24 cellular contexts compared by ENCODE assay signal in the genomic region with DNA sequence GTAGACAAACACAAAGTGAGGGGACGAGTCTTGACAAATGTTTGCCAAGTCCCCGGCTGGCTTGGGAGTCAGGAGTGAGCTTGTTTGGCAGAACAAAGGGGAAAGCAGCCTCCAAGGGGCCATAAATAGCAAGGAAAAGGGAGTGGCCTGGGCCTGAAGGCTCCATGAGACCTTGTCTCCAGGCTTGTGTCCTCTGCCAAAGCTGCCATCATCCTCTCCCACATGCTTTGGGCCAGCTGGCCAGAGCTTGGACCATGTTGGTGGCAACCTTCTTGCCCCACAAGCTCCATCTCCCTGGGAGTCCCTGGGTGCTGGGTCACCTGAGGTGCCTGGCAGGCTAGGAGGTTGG. TPM values are rescaled to one million over a fixed set of nuclear protein-coding genes. Genes with fewer than 3 reads are reported as not detected.
DNase-seq lines count a peak whose midpoint lies in the region; ATAC-seq, FAIRE-seq and TF ChIP-seq lines count a peak whose summit lies in the region.
"Had no signal": no experiment of that assay in that cellular context is flagged by ENCODE, and none has a peak within 500 bp of the region (broad histone marks: within the 10 kb centered on the region; RNA-seq: fewer than 3 reads in every experiment).

No MANE protein-coding gene starts in this region.

- H3K9me3 ChIP-seq in Caco-2 (no peaks in the 10 kb centered on the region), kidney (ENCODE audit: control insufficient read depth in 1 of 2, low read length in 2 of 2) (no peaks in the 10 kb centered on the region), neuronal stem cell (replicated peaks in 1 of 2; ENCODE audit: control insufficient read depth in 2 of 2, insufficient read depth in 1 of 2, low read depth in 1 of 2, low read length in 2 of 2) (no peaks in the 10 kb centered on the region), tibial artery (no peaks in the 10 kb centered on the region)
- H3K9me3 ChIP-seq: Peyer's patch had no signal

- H3K4me1 Mint-ChIP-seq in Caco-2 (ENCODE audit: low read depth, unreplicated experiment) = peaks cover 33% of the 10 kb centered on the region
- H3K4me1 Mint-ChIP-seq: CD8-positive, alpha-beta memory T cell had no signal

- no peak overlapping the region for H4K8ac ChIP-seq in neuronal stem cell (ENCODE audit: low read depth, low read length)

- no peaks in the 10 kb centered on the region for H3K9me3 Mint-ChIP-seq in Caco-2 (ENCODE audit: unreplicated experiment)
- H3K9me3 Mint-ChIP-seq: CD8-positive, alpha-beta memory T cell; HFFc6 had no signal

- intact Hi-C loops in Caco-2 (cut with micrococcal nuclease; ENCODE audit: unreplicated experiment) (loop anchor here (1.0 kb wide), 1 partner anchor 48 kb away; no protein-coding TSS in a partner anchor), kidney (cut with DNase I) (no loop called here), tibial artery (cut with DNase I; ENCODE audit: low total_unique reads) (no loop called here)

- H3K14ac ChIP-seq in neuronal stem cell (ENCODE audit: low read length) = peak overlapping the region; percentile 39

- H4K91ac ChIP-seq in neuronal stem cell (ENCODE audit: low read depth, low read length, poor library complexity) = no peak overlapping the region

- DNase-seq in Caco-2 (peak; percentile 75 to 86), bronchial epithelial cell (ENCODE audit: low read depth) (no peak), kidney (peak; percentile 29), neuronal stem cell (ENCODE audit: low spot score) (no peak), HCEC 1CT (no peak), tibial artery (no peak)
- DNase-seq: AML-193; C1 segment of cervical spinal cord; CD8-positive, alpha-beta memory T cell; GF-D8; HFFc6; KG1; MV-4-11; NCI-H1105 treated with DMSO at 0.1 percent for 48 hours; NCI-H2029 treated with DMSO at 0.1 percent for 48 hours; NCI-H226; NCI-H510A treated with DMSO at 0.1 percent for 48 hours; NCI-H748 treated with DMSO at 0.1 percent for 48 hours; Peyer's patch; Right ventricle myocardium superior had no signal

- H3K4me1 ChIP-seq in Caco-2 = peaks cover 31% of the 10 kb centered on the region
- H3K4me1 ChIP-seq in kidney (ENCODE audit: control insufficient read depth in 1 of 2, insufficient read depth in 1 of 2, low read depth in 1 of 2, low read length in 2 of 2) = no peaks in the 10 kb centered on the region
- peaks cover 0 to 17% of the 10 kb centered on the region in 2 donors for H3K4me1 ChIP-seq in neuronal stem cell (ENCODE audit: control insufficient read depth in 2 of 2, insufficient read depth in 1 of 2, low read depth in 1 of 2, low read length in 2 of 2)
- H3K4me1 ChIP-seq in tibial artery = no peaks in the 10 kb centered on the region
- H3K4me1 ChIP-seq: Peyer's patch had no signal

- H2AK5ac ChIP-seq in neuronal stem cell (ENCODE audit: low read depth, low read length) = no peak overlapping the region

- no peaks in the 10 kb centered on the region for H3K27me3 ChIP-seq in Caco-2 (replicated peaks; ENCODE audit: control insufficient read depth, insufficient read depth, low read length)
- peaks cover 3% of the 10 kb centered on the region for H3K27me3 ChIP-seq in bronchial epithelial cell (ENCODE audit: control insufficient read depth, insufficient read depth, low read length)
- peaks cover 15 to 98% (median 77%) of the 10 kb centered on the region in 3 experiments for H3K27me3 ChIP-seq in neuronal stem cell (ENCODE audit: control insufficient read depth in 3 of 3, insufficient read depth in 3 of 3, low read depth in 1 of 3, low read length in 3 of 3)
- peaks cover 0 to 21% of the 10 kb centered on the region in 2 donors for H3K27me3 ChIP-seq in tibial artery

- FAIRE-seq in bronchial epithelial cell (lab: Jason Lieb, UNC) (peak; percentile 23), kidney (lab: Jason Lieb, UNC) (no peak)
- FAIRE-seq: H54, HTR-8/SVneo had no signal

- peak overlapping the region; percentile 95 for H3K27ac Mint-ChIP-seq in Caco-2 (ENCODE audit: unreplicated experiment)
- H3K27ac Mint-ChIP-seq: CD8-positive, alpha-beta memory T cell; HFFc6 had no signal

- CTCF ChIA-PET in Caco-2 (lab: Charles Lee) = interaction anchor here (1.0 kb wide), 2 partner anchors 17 to 137 kb away, joined by 3 read pairs; no protein-coding TSS in a partner anchor

- no peak overlapping the region for H3K4ac ChIP-seq in neuronal stem cell (ENCODE audit: low read length)

- no peak overlapping the region for H2AFZ ChIP-seq in neuronal stem cell (ENCODE audit: low read length)

- H2BK15ac ChIP-seq in neuronal stem cell (ENCODE audit: low read length) = no peak overlapping the region

- no peak overlapping the region for H2BK12ac ChIP-seq in neuronal stem cell (ENCODE audit: low read length)

- no peak overlapping the region for H3K27ac ChIP-seq in kidney (ENCODE audit: low read depth in 2 of 2, low read length in 2 of 2)
- no peak overlapping the region for H3K27ac ChIP-seq in neuronal stem cell (replicated peaks; ENCODE audit: low read length)
- no peak overlapping the region for H3K27ac ChIP-seq in tibial artery
- H3K27ac ChIP-seq: Peyer's patch had no signal

- H3K36me3 ChIP-seq in Caco-2 (ENCODE audit: control insufficient read depth, insufficient read depth, low read length) (no peaks in the 10 kb centered on the region), bronchial epithelial cell (ENCODE audit: control insufficient read depth, insufficient read depth, low read length) (no peaks in the 10 kb centered on the region), kidney (ENCODE audit: control insufficient read depth in 1 of 2, insufficient read depth in 2 of 2, low read length in 2 of 2) (no peaks in the 10 kb centered on the region), neuronal stem cell (replicated peaks in 1 of 2; ENCODE audit: control insufficient read depth in 2 of 2, insufficient read depth in 2 of 2, low read length in 2 of 2) (no peaks in the 10 kb centered on the region), tibial artery (no peaks in the 10 kb centered on the region)
- H3K36me3 ChIP-seq: Peyer's patch had no signal

- H3K9ac ChIP-seq in kidney (ENCODE audit: low read length in 2 of 2) (no peak overlapping the region), neuronal stem cell (ENCODE audit: low read depth, low read length, poor library complexity) (no peak overlapping the region)

- peak overlapping the region; percentile 49 for H3K18ac ChIP-seq in neuronal stem cell (ENCODE audit: low read length)

- ATAC-seq in GM18519 (IDR thresholded peaks at IDR 0.05; ENCODE audit: low FRiP score, unreplicated experiment) (no peak), HG03095 (IDR thresholded peaks at IDR 0.05; ENCODE audit: unreplicated experiment) (no peak)

- H3K27me3 Mint-ChIP-seq in Caco-2 (ENCODE audit: insufficient read depth, unreplicated experiment) = no peaks in the 10 kb centered on the region

- TF ChIP-seq CTCF in Caco-2 (IDR thresholded peaks at IDR 0.05; ENCODE audit: insufficient read depth in 1 of 2, low read depth in 1 of 2, low read length in 1 of 2, severe bottlenecking in 1 of 2, unreplicated experiment in 1 of 2) (no peak), bronchial epithelial cell (IDR thresholded peaks at IDR 0.05; ENCODE audit: insufficient read depth, low read length, severe bottlenecking) (no peak), kidney (IDR thresholded peaks at IDR 0.05; ENCODE audit: borderline replicate concordance, extremely low read depth, insufficient read depth) (no peak), tibial artery (IDR thresholded peaks at IDR 0.05) (no peak)

- POLR2A ChIA-PET in Caco-2 (lab: Charles Lee) = interaction anchor here (1.0 kb wide), 1 partner anchor 12 kb away, joined by 3 read pairs; no protein-coding TSS in a partner anchor

- no peak overlapping the region for H3K4me2 ChIP-seq in neuronal stem cell (ENCODE audit: insufficient read depth, low read length, poor library complexity, severe bottlenecking)

- H2BK120ac ChIP-seq in neuronal stem cell (ENCODE audit: low read depth, low read length) = no peak overlapping the region

- whole genome bisulfite sequencing in neuronal stem cell (ENCODE audit: extremely low coverage in 2 of 2, insufficient read length in 2 of 2, insufficient replicate concordance in 1 of 2), 2 donors = no CpG with 5 or more reads among the region's 2 CpGs

- BruUV-seq in Caco-2 (replicated peaks; lab: Mats Ljungman, UMichigan) = no TSS peak

- H2BK5ac ChIP-seq in neuronal stem cell (ENCODE audit: low read length) = no peak overlapping the region

- H3K23ac ChIP-seq in neuronal stem cell (ENCODE audit: low read depth, low read length, poor library complexity) = no peak overlapping the region

- H3K36me3 Mint-ChIP-seq in Caco-2 (ENCODE audit: insufficient read depth, unreplicated experiment) = peaks cover 10% of the 10 kb centered on the region
- H3K36me3 Mint-ChIP-seq: CD8-positive, alpha-beta memory T cell had no signal

- no peaks in the 10 kb centered on the region for H3K79me1 ChIP-seq in neuronal stem cell (ENCODE audit: low read depth, low read length)

- H3K4me3 ChIP-seq in Caco-2 (ENCODE audit: low read depth, low read length) (no peak overlapping the region), bronchial epithelial cell (ENCODE audit: low read depth, low read length) (no peak overlapping the region), kidney (ENCODE audit: low read length in 2 of 2) (no peak overlapping the region), neuronal stem cell (ENCODE audit: low read length in 2 of 2) (no peak overlapping the region), tibial artery (no peak overlapping the region)
- H3K4me3 ChIP-seq: Peyer's patch had no signal

- H3K4me3 Mint-ChIP-seq in Caco-2 (ENCODE audit: unreplicated experiment) = peak overlapping the region; percentile 45
- H3K4me3 Mint-ChIP-seq: CD8-positive, alpha-beta memory T cell; HFFc6 had no signal

RNA-seq across cellular contexts. Expression of a gene that starts 13.3 kb away (rescaled TPM):
- total RNA-seq in Caco-2 (2022) (114 and 117 TPM in 2 replicates), bronchial epithelial cell (87.7 and 145 TPM in 2 replicates), kidney (not detected)
- not detected for polyA plus RNA-seq in kidney (ENCODE audit: insufficient read depth, low read depth, low replicate concordance)
- polyA plus RNA-seq in neuronal stem cell (2013, experiment 1 of 2) = 0.17 TPM
- polyA plus RNA-seq in neuronal stem cell (2013, experiment 2 of 2) = 0.14 TPM
- total RNA-seq: CD8-positive, alpha-beta memory T cell; Right ventricle myocardium superior had no signal
- polyA plus RNA-seq: CD8-positive, alpha-beta memory T cell had no signal

Comparison
In these comparisons a context has a peak if more than half of its experiments do, and no peak if none do; other contexts are left out.
1. DNase-seq: peak in Caco-2 (2 of 2) and kidney (single experiment); none in bronchial epithelial cell (single experiment), neuronal stem cell (single experiment), HCEC 1CT (single experiment) and tibial artery (0 of 2).
2. RNA of a gene that starts 13.3 kb away (total RNA-seq): 114 to 117 TPM in Caco-2 and 87.7 to 145 TPM in bronchial epithelial cell; not detected in kidney (single experiment); every median in the first group is over 10 times any median in the second.